8 cellular contexts compared by ENCODE assay signal in genomic region chr17:64028874-64029464, GRCh38. TPM values are rescaled to one million over a fixed set of nuclear protein-coding genes. Genes with fewer than 3 reads are reported as not detected.
A peak's percentile ranks its signal among the peaks of the same experiment; 100 is the strongest.
DNase-seq lines count a peak whose midpoint lies in the region; ATAC-seq and TF ChIP-seq lines count a peak whose summit lies in the region.

No MANE protein-coding gene starts in this region.

- TF ChIP-seq CTCF in CD14-positive monocyte (IDR thresholded peaks at IDR 0.05) (peak; percentile 86), HFF-Myc (IDR thresholded peaks at IDR 0.05; ENCODE audit: low read depth, low read length, missing control alignments) (peak; percentile 76), epithelial cell of esophagus (IDR thresholded peaks at IDR 0.05; ENCODE audit: insufficient read depth, low read depth, low read length, missing control alignments) (peak; percentile 82), nephron (IDR thresholded peaks at IDR 0.05; ENCODE audit: unreplicated experiment in 3 of 3) (peak; percentile 74 to 77 (median 74))

- no peak overlapping the region for H3K4me3 ChIP-seq in HFF-Myc (replicated peaks; ENCODE audit: low read depth, low read length)
- no peak overlapping the region for H3K4me3 ChIP-seq in epithelial cell of esophagus (ENCODE audit: low read length)

- intact Hi-C loops in CD14-positive monocyte (cut with micrococcal nuclease): loop anchor here (2.0 to 10.0 kb wide), 4 partner anchors 37 to 114 kb away; partner anchors contain the start of genes GH1 (in 2 of the 2) and CSHL1 (in 1 of the 2)

- no peak for ATAC-seq in GM18511 (IDR thresholded peaks at IDR 0.05; ENCODE audit: unreplicated experiment)

- H3K9me3 Mint-ChIP-seq in CD14-positive monocyte: no peaks in the 10 kb centered on the region
- H3K9me3 Mint-ChIP-seq in nephron: no peaks in the 10 kb centered on the region

- H3K27ac Mint-ChIP-seq in CD14-positive monocyte (no peak overlapping the region), nephron (no peak overlapping the region)

- H3K27me3 Mint-ChIP-seq in CD14-positive monocyte (ENCODE audit: low read depth in 3 of 3) (peaks cover 0 to 6% (median 2%) of the 10 kb centered on the region in 3 donors), nephron (ENCODE audit: low read depth) (peaks cover 10% of the 10 kb centered on the region)

- H3K36me3 Mint-ChIP-seq in CD14-positive monocyte: no peaks in the 10 kb centered on the region
- no peaks in the 10 kb centered on the region for H3K36me3 Mint-ChIP-seq in nephron (ENCODE audit: low read depth)

- DNase-seq in CD14-positive monocyte (ENCODE audit: low spot score) (peak; percentile 69), HFF-Myc (ENCODE audit: extremely low read depth, low read depth) (no peak), NOMO-1 (lab: John Stamatoyannopoulos, UW; ENCODE audit: unreplicated experiment in 2 of 2) (peak; percentile 52 to 55), epithelial cell of esophagus (ENCODE audit: low read depth) (peak; percentile 77), stromal cell of bone marrow (ENCODE audit: low read depth) (peak; percentile 34)
- peak; percentile 41 to 56 for DNase-seq in activated CD8-positive, alpha-beta memory T cell treated with anti-CD3 and anti-CD28 coated beads for 4 hours (ENCODE audit: low read depth in 2 of 2)

- H3K4me3 Mint-ChIP-seq in CD14-positive monocyte: no peak overlapping the region
- no peak overlapping the region for H3K4me3 Mint-ChIP-seq in nephron

- peaks cover 17% of the 10 kb centered on the region for H3K4me1 Mint-ChIP-seq in CD14-positive monocyte
- peaks cover 5% of the 10 kb centered on the region for H3K4me1 Mint-ChIP-seq in nephron

RNA-seq across cellular contexts. Expression of gene ICAM2, which starts 8.5 kb away (rescaled TPM):
- 100 to 1,000 TPM; 174 to 186 TPM for polyA plus RNA-seq in CD14-positive monocyte

RNA-seq across cellular contexts. Expression of gene PRR29, which starts 30.8 kb away (rescaled TPM):
- polyA plus RNA-seq in CD14-positive monocyte: 1 to 10 TPM; 1.4 to 2.1 TPM

RNA-seq across cellular contexts. Expression of gene SCN4A, which starts 56.3 kb away (rescaled TPM):
- polyA plus RNA-seq in CD14-positive monocyte: not detected
